Comparison of ENCODE assay signal across 18 cellular contexts in genomic region chr6:79045966-79046365, GRCh38.
"Had no signal": no experiment of that assay in that cellular context is flagged by ENCODE, and none has a peak within 500 bp of the region (broad histone marks: within the 10 kb centered on the region; RNA-seq: fewer than 3 reads in every experiment).

No MANE protein-coding gene starts in this region.

- H3K27ac Mint-ChIP-seq: dendritic cell treated with granulocyte-macrophage colony-stimulating factor and Interleukin-4, amounts not matched to agents 40 ng/mL and 50 ng/mL, for 4 days had no signal

- H3K27ac ChIP-seq: right atrium auricular region, transverse colon had no signal

- DNase-seq: activated CD4-positive, alpha-beta T cell treated with anti-CD3 and anti-CD28 coated beads, Interleukin-2, amount 50 U/mL, for 48 hours; activated CD4-positive, CD25-positive, alpha-beta regulatory T cell treated with anti-CD3 and anti-CD28 coated beads, Interleukin-2, amount 50 U/mL, for 72 hours; activated gamma-delta T cell treated with Interleukin-2 at 50 U/mL for 16 hours; activated T-cell treated with anti-CD3 and anti-CD28 coated beads, Interleukin-2, amount 50 U/mL, for 4 hours; aorta; cerebellar nuclear complex; head of caudate nucleus; kidney glomerular epithelial cell; left ventricle myocardium superior; mesenchymal stem cell; nucleus accumbens; stimulated activated CD4-positive, alpha-beta T cell treated with anti-CD3 and anti-CD28 coated beads, Interleukin-4, amount 100 ng/mL, for 24 hours; stimulated activated naive CD8-positive, alpha-beta T cell treated with anti-CD3 and anti-CD28 coated beads, Interleukin-15, Interleukin-2, amounts not matched to agents 100 U/mL and 50 U/mL, for 24 hours; T1000; transverse colon had no signal

- H3K4me1 Mint-ChIP-seq: nephron had no signal

- H3K4me3 Mint-ChIP-seq: activated T-cell treated with anti-CD3 and anti-CD28 coated beads, Interleukin-2, amount 50 U/mL, for 4 hours; dendritic cell treated with granulocyte-macrophage colony-stimulating factor and Interleukin-4, amounts not matched to agents 40 ng/mL and 50 ng/mL, for 4 days; nephron had no signal

- ATAC-seq: activated T-cell treated with anti-CD3 and anti-CD28 coated beads, Interleukin-2, amount 50 U/mL, for 4 hours; left ventricle myocardium superior; stimulated activated naive CD8-positive, alpha-beta T cell treated with anti-CD3 and anti-CD28 coated beads, Interleukin-15, Interleukin-2, amounts not matched to agents 100 U/mL and 50 U/mL, for 24 hours had no signal

- H3K9me3 ChIP-seq: right atrium auricular region, transverse colon had no signal

- H3K27me3 Mint-ChIP-seq: dendritic cell treated with granulocyte-macrophage colony-stimulating factor and Interleukin-4, amounts not matched to agents 40 ng/mL and 50 ng/mL, for 4 days had no signal

- H3K4me1 ChIP-seq: right atrium auricular region, transverse colon had no signal

- H3K9me3 Mint-ChIP-seq: activated T-cell treated with anti-CD3 and anti-CD28 coated beads, Interleukin-2, amount 50 U/mL, for 4 hours; dendritic cell treated with granulocyte-macrophage colony-stimulating factor and Interleukin-4, amounts not matched to agents 40 ng/mL and 50 ng/mL, for 4 days; nephron had no signal

- H3K27me3 ChIP-seq: right atrium auricular region, transverse colon had no signal

- H3K4me3 ChIP-seq: right atrium auricular region, transverse colon had no signal
